8 cellular contexts compared by ENCODE assay signal in the genomic region with DNA sequence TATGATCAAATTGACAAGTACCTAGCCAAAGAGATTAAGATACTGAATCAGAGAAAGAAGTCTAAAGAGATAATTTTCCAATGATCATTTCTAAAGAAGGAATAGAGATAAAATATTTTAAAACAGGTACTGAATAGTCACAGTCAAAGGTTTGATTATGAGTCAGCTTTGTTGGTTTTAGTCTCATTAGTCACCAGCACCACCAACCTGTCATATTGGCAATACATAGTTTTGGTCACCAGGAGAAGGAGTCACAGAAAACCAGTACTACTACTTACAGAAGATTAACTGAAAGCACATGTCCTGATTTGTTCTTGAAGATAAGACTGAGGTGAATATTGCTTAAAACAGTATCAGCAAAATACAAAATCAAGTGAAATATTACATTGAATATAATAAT. TPM values are rescaled to one million over a fixed set of nuclear protein-coding genes. Genes with fewer than 3 reads are reported as not detected.
DNase-seq lines count a peak whose midpoint lies in the region; ATAC-seq and TF ChIP-seq lines count a peak whose summit lies in the region.

No MANE protein-coding gene starts in this region.

- POLR2A ChIA-PET in BJ (lab: Charles Lee) = no interaction called here

- peak; percentile 94 for ATAC-seq in GM18858 (IDR thresholded peaks at IDR 0.05; ENCODE audit: unreplicated experiment)
- peak; percentile 98 for ATAC-seq in HG02938 (IDR thresholded peaks at IDR 0.05; ENCODE audit: unreplicated experiment)
- ATAC-seq in aorta (ENCODE audit: low FRiP score) = no peak

- no peaks in the 10 kb centered on the region for H3K27me3 ChIP-seq in BJ (ENCODE audit: control insufficient read depth, insufficient read depth, low read length)
- H3K27me3 ChIP-seq in aorta (ENCODE audit: control insufficient read depth in 1 of 2, insufficient read depth in 2 of 2, low read length in 1 of 2) = no peaks in the 10 kb centered on the region
- no peaks in the 10 kb centered on the region for H3K27me3 ChIP-seq in adrenal gland

- CTCF ChIA-PET in BJ (lab: Yijun Ruan, JAX) = interaction anchor here (0.6 kb wide), 1 partner anchor 462 kb away, joined by 3 read pairs; no protein-coding TSS in a partner anchor

- H3K4me1 ChIP-seq in aorta (ENCODE audit: control insufficient read depth in 1 of 2, insufficient read depth in 2 of 2, low read length in 2 of 2) (peaks cover 3 to 7% of the 10 kb centered on the region in 2 donors), adrenal gland (replicated peaks in 1 of 2) (peaks cover 0 to 17% of the 10 kb centered on the region in 2 donors)

- H3K9me3 ChIP-seq in aorta (ENCODE audit: control insufficient read depth, low read length) (no peaks in the 10 kb centered on the region), adrenal gland (replicated peaks in 1 of 3) (no peaks in the 10 kb centered on the region)

- TF ChIP-seq CTCF in BJ (IDR thresholded peaks at IDR 0.05; ENCODE audit: insufficient read depth, low read depth, low read length) (0 out of 2 replicates have a peak, but pooled peaks have one; percentile 11), adrenal gland (IDR thresholded peaks at IDR 0.05) (no peak)

- DNase-seq in BJ (ENCODE audit: low read depth) = peak; percentile 36
- peak; percentile 31 for DNase-seq in OCI-M1 (lab: John Stamatoyannopoulos, UW)
- peak; percentile 44 for DNase-seq in fibroblast of peridontal ligament (ENCODE audit: extremely low read depth)
- no peak for DNase-seq in aorta
- DNase-seq in adrenal gland = no peak
- no peak for DNase-seq in activated effector memory CD4-positive, alpha-beta T cell treated with Interleukin-2 at 50 U/mL for 16 hours

- no peak for TF ChIP-seq POLR2A in adrenal gland (IDR thresholded peaks at IDR 0.05)

- H3K4me3 ChIP-seq in BJ (ENCODE audit: low read depth, low read length) (no peak overlapping the region), aorta (ENCODE audit: low read length in 2 of 2) (no peak overlapping the region), adrenal gland (no peak overlapping the region)

- H3K36me3 ChIP-seq in BJ (ENCODE audit: control insufficient read depth, insufficient read depth, low read length) (no peaks in the 10 kb centered on the region), aorta (ENCODE audit: control insufficient read depth in 1 of 2, insufficient read depth in 2 of 2, low read length in 1 of 2) (no peaks in the 10 kb centered on the region), adrenal gland (replicated peaks in 1 of 2) (no peaks in the 10 kb centered on the region)

- H3K27ac ChIP-seq in aorta (ENCODE audit: low read depth in 1 of 2, low read length in 2 of 2) = no peak overlapping the region
- H3K27ac ChIP-seq in adrenal gland = no peak overlapping the region

- intact Hi-C loops in aorta (cut with DNase I) = no loop called here
- intact Hi-C loops in adrenal gland (cut with DNase I) = no loop called here

RNA-seq across cellular contexts. Expression of gene ZEB1, which starts 34.6 kb away (rescaled TPM):
- 22.3 and 37.8 TPM in 2 replicates for polyA plus RNA-seq in BJ (2011; rRNA removed)
- polyA minus RNA-seq in BJ (2011; rRNA and poly(A)+ RNA removed) = 41.5 and 46.7 TPM in 2 replicates
- total RNA-seq in aorta = 100 to 1,000 TPM; 187 to 214 TPM
- 100 to 1,000 TPM in 1 of 2 donors, 10 to 100 TPM in 1; 36.8 to 119 TPM for polyA plus RNA-seq in aorta
- total RNA-seq in adrenal gland = 10 to 100 TPM; 19.7 to 34.9 (median 25.1) TPM
- polyA plus RNA-seq in adrenal gland = 10 to 100 TPM in 2 of 3 donors, 1 to 10 TPM in 1; 7.3 to 17.7 (median 16.6) TPM

Comparison
In these comparisons a context has a peak if more than half of its experiments do, and no peak if none do; other contexts are left out.
1. DNase-seq: peak in BJ (single experiment), OCI-M1 (single experiment) and fibroblast of peridontal ligament (single experiment); none in aorta (0 of 2), adrenal gland (0 of 7) and activated effector memory CD4-positive, alpha-beta T cell treated with Interleukin-2 at 50 U/mL for 16 hours (single experiment).